ENCODE assay signal across 9 cellular contexts in genomic region chr3:105365171-105365535, GRCh38. TPM values are rescaled to one million over a fixed set of nuclear protein-coding genes. Genes with fewer than 3 reads are reported as not detected.
DNase-seq lines count a peak whose midpoint lies in the region; ATAC-seq lines count a peak whose summit lies in the region.
"Had no signal": no experiment of that assay in that cellular context is flagged by ENCODE, and none has a peak within 500 bp of the region (broad histone marks: within the 10 kb centered on the region; RNA-seq: fewer than 3 reads in every experiment).

No MANE protein-coding gene starts in this region.

- POLR2A ChIA-PET in activated naive CD8-positive, alpha-beta T cell treated with anti-CD3 and anti-CD28 coated beads, Interleukin-2, amount 10 ng/mL, durations not matched to agents 7 days and 5 days (lab: Charles Lee) = no interaction called here

- H3K27ac Mint-ChIP-seq in T-helper 1 cell treated with Interleukin-12 subunit alpha and Interleukin-12 subunit beta and Interleukin-4 antibody, amounts not matched to agents 30 μg/mL and 1 μg/mL, for 36 hours = peak overlapping the region; percentile 27
- H3K27ac Mint-ChIP-seq in activated naive CD8-positive, alpha-beta T cell treated with anti-CD3 and anti-CD28 coated beads, Interleukin-2, amount 10 ng/mL, durations not matched to agents 7 days and 5 days = no peak overlapping the region

- ATAC-seq in activated naive CD8-positive, alpha-beta T cell treated with anti-CD3 and anti-CD28 coated beads, Interleukin-2, amount 10 ng/mL, durations not matched to agents 7 days and 5 days (ENCODE audit: low read depth) = no peak

- peak overlapping the region; percentile 75 for H3K4me3 ChIP-seq in iPS-18c (ENCODE audit: insufficient read depth, low read depth, low read length)

- H3K9me3 ChIP-seq in iPS-18c (ENCODE audit: control insufficient read depth, insufficient read depth, low read length) = no peaks in the 10 kb centered on the region

- peak overlapping the region; percentile 2 for H3K4me3 Mint-ChIP-seq in T-helper 1 cell treated with Interleukin-12 subunit alpha and Interleukin-12 subunit beta and Interleukin-4 antibody, amounts not matched to agents 30 μg/mL and 1 μg/mL, for 36 hours
- H3K4me3 Mint-ChIP-seq in activated naive CD8-positive, alpha-beta T cell treated with anti-CD3 and anti-CD28 coated beads, Interleukin-2, amount 10 ng/mL, durations not matched to agents 7 days and 5 days = peak overlapping the region; percentile 6

- no peaks in the 10 kb centered on the region for H3K9me3 Mint-ChIP-seq in T-helper 1 cell treated with Interleukin-12 subunit alpha and Interleukin-12 subunit beta and Interleukin-4 antibody, amounts not matched to agents 30 μg/mL and 1 μg/mL, for 36 hours
- no peaks in the 10 kb centered on the region for H3K9me3 Mint-ChIP-seq in activated naive CD8-positive, alpha-beta T cell treated with anti-CD3 and anti-CD28 coated beads, Interleukin-2, amount 10 ng/mL, durations not matched to agents 7 days and 5 days

- peaks cover 23% of the 10 kb centered on the region for H3K27me3 Mint-ChIP-seq in T-helper 1 cell treated with Interleukin-12 subunit alpha and Interleukin-12 subunit beta and Interleukin-4 antibody, amounts not matched to agents 30 μg/mL and 1 μg/mL, for 36 hours (ENCODE audit: low read depth)
- H3K27me3 Mint-ChIP-seq in activated naive CD8-positive, alpha-beta T cell treated with anti-CD3 and anti-CD28 coated beads, Interleukin-2, amount 10 ng/mL, durations not matched to agents 7 days and 5 days = peaks cover 23% of the 10 kb centered on the region

- peaks cover 30% of the 10 kb centered on the region for H3K4me1 Mint-ChIP-seq in T-helper 1 cell treated with Interleukin-12 subunit alpha and Interleukin-12 subunit beta and Interleukin-4 antibody, amounts not matched to agents 30 μg/mL and 1 μg/mL, for 36 hours (ENCODE audit: low read depth)
- peaks cover 22% of the 10 kb centered on the region for H3K4me1 Mint-ChIP-seq in activated naive CD8-positive, alpha-beta T cell treated with anti-CD3 and anti-CD28 coated beads, Interleukin-2, amount 10 ng/mL, durations not matched to agents 7 days and 5 days

- no peaks in the 10 kb centered on the region for H3K36me3 Mint-ChIP-seq in T-helper 1 cell treated with Interleukin-12 subunit alpha and Interleukin-12 subunit beta and Interleukin-4 antibody, amounts not matched to agents 30 μg/mL and 1 μg/mL, for 36 hours (ENCODE audit: low read depth)
- H3K36me3 Mint-ChIP-seq in activated naive CD8-positive, alpha-beta T cell treated with anti-CD3 and anti-CD28 coated beads, Interleukin-2, amount 10 ng/mL, durations not matched to agents 7 days and 5 days = no peaks in the 10 kb centered on the region

- no peak for DNase-seq in T-helper 1 cell
- no peak for DNase-seq in activated naive CD8-positive, alpha-beta T cell treated with anti-CD3 and anti-CD28 coated beads, Interleukin-2, amount 10 ng/mL, durations not matched to agents 7 days and 5 days
- peak; percentile 55 for DNase-seq in superior temporal gyrus (ENCODE audit: extremely low spot score)
- no peak for DNase-seq in stimulated activated CD4-positive, alpha-beta T cell treated with anti-CD3 and anti-CD28 coated beads, Interleukin-4, amount 100 ng/mL, for 4 hours
- no peak for DNase-seq in NCI-H2196 treated with DMSO at 0.1 percent for 48 hours (lab: John Stamatoyannopoulos, UW; ENCODE audit: unreplicated experiment)
- no peak for DNase-seq in SIG-M5 treated with dmso at 0.1 percent for 504 hours (lab: John Stamatoyannopoulos, UW; ENCODE audit: unreplicated experiment)
- DNase-seq: NCI-H1048 had no signal

RNA-seq across cellular contexts. Expression of gene ALCAM, which starts 1.6 kb away (rescaled TPM):
- total RNA-seq in activated naive CD8-positive, alpha-beta T cell treated with anti-CD3 and anti-CD28 coated beads, Interleukin-2, amount 10 ng/mL, durations not matched to agents 7 days and 5 days = 1 to 10 TPM; 8.1 to 8.2 TPM
